10 cellular contexts compared by ENCODE assay signal in the genomic region with DNA sequence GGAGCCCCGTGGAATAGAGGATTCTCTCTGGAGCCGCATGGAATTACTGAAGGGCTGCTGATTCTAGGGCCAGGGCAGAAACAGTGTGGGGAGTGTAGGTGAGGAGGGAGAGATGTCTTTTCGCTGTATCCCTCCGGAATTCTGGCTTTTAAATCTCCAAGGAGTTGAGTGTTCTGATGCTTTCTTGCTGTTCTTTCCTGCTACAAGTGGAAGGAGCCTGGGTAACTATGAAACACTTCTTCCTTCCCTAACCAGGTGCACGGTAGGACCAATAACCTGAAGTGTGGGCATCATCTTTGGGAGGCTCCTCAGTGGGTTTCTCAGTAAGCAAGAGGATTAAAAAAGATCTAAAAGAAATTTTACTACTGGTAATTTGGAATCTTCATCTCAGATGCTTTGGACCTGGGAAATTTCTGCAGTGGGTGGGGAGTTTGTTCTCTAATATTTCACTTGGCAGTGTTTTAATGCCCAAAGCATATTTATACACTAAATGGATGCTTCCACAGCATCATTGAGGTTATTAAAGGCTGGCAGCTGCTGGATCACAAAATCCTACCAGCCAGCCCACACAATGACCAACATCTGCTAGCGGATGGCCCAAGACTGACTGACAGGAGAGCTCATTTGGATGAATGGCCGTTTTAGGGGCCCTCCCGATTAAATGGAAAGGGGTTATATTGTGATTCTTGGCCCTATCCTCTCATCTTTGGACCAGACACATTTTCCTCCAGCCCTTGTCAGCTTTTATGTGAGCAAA. TPM values are rescaled to one million over a fixed set of nuclear protein-coding genes. Genes with fewer than 3 reads are reported as not detected.
DNase-seq lines count a peak whose midpoint lies in the region; ATAC-seq lines count a peak whose summit lies in the region.
"Had no signal": no experiment of that assay in that cellular context is flagged by ENCODE, and none has a peak within 500 bp of the region (broad histone marks: within the 10 kb centered on the region; RNA-seq: fewer than 3 reads in every experiment).

No MANE protein-coding gene starts in this region.

- H3K27me3 ChIP-seq in ACC112 (ENCODE audit: insufficient read depth, low read length) (peaks cover 16% of the 10 kb centered on the region), GM23248 (replicated peaks; ENCODE audit: insufficient read depth) (no peaks in the 10 kb centered on the region), adipocyte (replicated peaks; ENCODE audit: control insufficient read depth, insufficient read depth, low read length) (no peaks in the 10 kb centered on the region)

- no peaks in the 10 kb centered on the region for H3K9me2 ChIP-seq in GM23248 (ENCODE audit: insufficient read depth)

- no peak overlapping the region for H2AFZ ChIP-seq in ACC112 (ENCODE audit: low read length, unreplicated experiment)
- H2AFZ ChIP-seq in GM23248 = no peak overlapping the region

- peaks cover 15% of the 10 kb centered on the region for H3K4me1 ChIP-seq in ACC112 (ENCODE audit: control insufficient read depth, insufficient read depth, low read length, unreplicated experiment)
- H3K4me1 ChIP-seq in GM23248 (ENCODE audit: insufficient read depth) = peaks cover 19% of the 10 kb centered on the region
- H3K4me1 ChIP-seq in adipocyte (ENCODE audit: control insufficient read depth, insufficient read depth, low read length) = peaks cover 8% of the 10 kb centered on the region

- peaks cover 39% of the 10 kb centered on the region for H3F3A ChIP-seq in GM23248 (ENCODE audit: insufficient read depth)

- no peak overlapping the region for H3K9ac ChIP-seq in GM23248
- H3K9ac ChIP-seq in adipocyte (ENCODE audit: low read length) = no peak overlapping the region

- 73 to 75% methylated on average over 8 of the region's 8 CpGs for WGBS in GM23248 (ENCODE audit: low coverage in 1 of 2, low lambda C conversion rate in 2 of 2, missing lambda C conversion rate in 2 of 2), 2 experiments

- no peaks in the 10 kb centered on the region for H4K20me1 ChIP-seq in GM23248 (ENCODE audit: insufficient read depth)

- H3K4me3 ChIP-seq in ACC112 (ENCODE audit: low read depth, low read length) (peak overlapping the region; percentile 74), GM23248 (peak overlapping the region; percentile 82; the same call in 1 of the 2 replicates), adipocyte (ENCODE audit: low read length) (peak overlapping the region; percentile 92)

- no peak for ATAC-seq in GM21528 (IDR thresholded peaks at IDR 0.05; ENCODE audit: low FRiP score, unreplicated experiment)
- no peak for ATAC-seq in GM19397 (IDR thresholded peaks at IDR 0.05; ENCODE audit: unreplicated experiment)
- ATAC-seq in GM21576 (IDR thresholded peaks at IDR 0.05; ENCODE audit: unreplicated experiment) = no peak
- ATAC-seq: GM12878 had no signal

- no peaks in the 10 kb centered on the region for H3K9me3 ChIP-seq in GM23248 (ENCODE audit: low read depth)
- no peaks in the 10 kb centered on the region for H3K9me3 ChIP-seq in adipocyte (ENCODE audit: control insufficient read depth, low read length)

- in situ Hi-C loops in GM23248 (cut with MboI) = no loop called here

- H3K4me2 ChIP-seq in GM23248 (ENCODE audit: unreplicated experiment) = no peak overlapping the region

- H3K27ac ChIP-seq in ACC112 (ENCODE audit: low read depth, low read length) (no peak overlapping the region), GM23248 (no peak overlapping the region)

- H3K79me2 ChIP-seq in ACC112 (ENCODE audit: control insufficient read depth, insufficient read depth, low read length, unreplicated experiment) (no peaks in the 10 kb centered on the region), GM23248 (ENCODE audit: insufficient read depth) (no peaks in the 10 kb centered on the region)

- H3K36me3 ChIP-seq in ACC112 (ENCODE audit: insufficient read depth, low read length) (no peaks in the 10 kb centered on the region), GM23248 (ENCODE audit: low read depth) (no peaks in the 10 kb centered on the region), adipocyte (ENCODE audit: control insufficient read depth, insufficient read depth, low read length, severe bottlenecking) (no peaks in the 10 kb centered on the region)

- DNase-seq in GM23248 (no peak), adipocyte (ENCODE audit: low read depth) (peak; percentile 15), myocyte (ENCODE audit: low read depth) (peak; percentile 50)
- DNase-seq in stimulated activated CD8-positive, alpha-beta memory T cell treated with anti-CD3 and anti-CD28 coated beads, Interleukin-4, amount 100 ng/mL, for 48 hours = no peak
- DNase-seq: activated CD4-positive, alpha-beta T cell treated with anti-CD3 and anti-CD28 coated beads, Interleukin-2, amount 50 U/mL, for 4 hours had no signal

RNA-seq across cellular contexts. Expression of gene EML6, which starts 2.1 kb away (rescaled TPM):
- 0.54 and 0.63 TPM in 2 replicates for total RNA-seq in GM23248 (2014; rRNA removed; shearing (Covaris generic))
- polyA plus RNA-seq in GM23248 (2016; fragmentation: Nextera tagmentation; extraction: Ambion mirVana) = 0.49 and 0.76 TPM in 2 replicates
- total RNA-seq in myocyte = 3.5 and 29.7 TPM in 2 replicates
- 2.2 TPM for polyA plus RNA-seq in myocyte (2012)

Comparison
In these comparisons a context has a peak if more than half of its experiments do, and no peak if none do; other contexts are left out.
1. DNase-seq: peak in adipocyte (single experiment) and myocyte (single experiment); none in GM23248 (single experiment) and stimulated activated CD8-positive, alpha-beta memory T cell treated with anti-CD3 and anti-CD28 coated beads, Interleukin-4, amount 100 ng/mL, for 48 hours (single experiment).
2. Peak in every context shown above with its lines, with median percentiles within 50 percentile points of each other: H3K4me3 ChIP-seq.